Comparison of ENCODE assay signal across 22 cellular contexts in genomic region chr10:25627606-25628005, GRCh38.
"Had no signal": no experiment of that assay in that cellular context is flagged by ENCODE, and none has a peak within 500 bp of the region (broad histone marks: within the 10 kb centered on the region; RNA-seq: fewer than 3 reads in every experiment).

No MANE protein-coding gene starts in this region.

- H3K36me3 ChIP-seq: sigmoid colon, suprapubic skin, thyroid gland, upper lobe of left lung, uterus had no signal

- FAIRE-seq: colon, endothelial cell of umbilical vein, kidney had no signal

- H3K4me1 ChIP-seq: foreskin keratinocyte, sigmoid colon, suprapubic skin, thyroid gland, upper lobe of left lung, uterus had no signal

- DNase-seq: effector CD4-positive, alpha-beta T cell; endodermal cell; erythroblast; foreskin keratinocyte; immature natural killer cell; kidney; left cardiac atrium; left ventricle myocardium superior; mesenchymal stem cell; naive thymus-derived CD4-positive, alpha-beta T cell; nephron progenitor cell; sigmoid colon; stimulated activated CD4-positive, alpha-beta T cell treated with anti-CD3 and anti-CD28 coated beads, Interleukin-2, amount 100 ng/mL, for 24 hours; stimulated activated naive CD4-positive, alpha-beta T cell treated with Interleukin-2 at 50 U/mL for 16 hours; thyroid gland; upper lobe of left lung; uterus had no signal

- H3K9me3 ChIP-seq: sigmoid colon, suprapubic skin, thyroid gland, upper lobe of left lung, uterus had no signal

- H3K27ac ChIP-seq: foreskin keratinocyte, sigmoid colon, skin epidermis, suprapubic skin, thyroid gland, upper lobe of left lung, uterus had no signal

- H3K4me3 ChIP-seq: lung, sigmoid colon, skin epidermis, suprapubic skin, thyroid gland, upper lobe of left lung, uterus had no signal

- ATAC-seq: foreskin keratinocyte; left ventricle myocardium superior; naive thymus-derived CD4-positive, alpha-beta T cell had no signal

- H3K27me3 ChIP-seq: foreskin keratinocyte, sigmoid colon, suprapubic skin, thyroid gland, upper lobe of left lung, uterus had no signal
